Comparison of ENCODE assay signal across 8 cellular contexts in genomic region chr17:49210158-49211029, GRCh38. TPM values are rescaled to one million over a fixed set of nuclear protein-coding genes. Genes with fewer than 3 reads are reported as not detected.
DNase-seq lines count a peak whose midpoint lies in the region; ATAC-seq and TF ChIP-seq lines count a peak whose summit lies in the region.

Gene ABI3, plus strand, starts transcription at chr17:49210707. Its CDS starts 18 bp downstream, at chr17:49210725.
Gene GNGT2, minus strand, starts transcription at chr17:49210574. Its CDS starts 3,152 bp downstream, at chr17:49207422.

- TF ChIP-seq CTCF in parathyroid adenoma (IDR thresholded peaks at IDR 0.05) (no peak), PC-9 (conservative IDR thresholded peaks at IDR 0.05) (no peak)

- H3K4me2 ChIP-seq in parathyroid adenoma (ENCODE audit: low read length): peak within 1 kb of the TSS; percentile 30
- H3K4me2 ChIP-seq in PC-9: no peak within 1 kb of the TSS

- CTCF ChIA-PET in PC-9 (lab: Charles Lee): interaction anchor here (1.7 kb wide), 1 partner anchor 12 kb away, joined by 5 read pairs; no protein-coding TSS in a partner anchor

- H3K79me2 ChIP-seq in parathyroid adenoma (no peaks in the 10 kb centered on the region), PC-9 (ENCODE audit: low read depth) (no peaks in the 10 kb centered on the region)

- H3K27me3 ChIP-seq in esophagus (ENCODE audit: control insufficient read depth in 1 of 2, insufficient read depth in 2 of 2, low read length in 2 of 2) (no peaks in the 10 kb centered on the region), parathyroid adenoma (ENCODE audit: control insufficient read depth, insufficient read depth, low read length) (no peaks in the 10 kb centered on the region), PC-9 (ENCODE audit: insufficient read depth, low read depth) (0 out of 2 replicates have a peak, but pooled peaks cover 7% of the 10 kb centered on the region)

- H3K9ac ChIP-seq in parathyroid adenoma: no peak within 1 kb of the TSS

- H3K27ac ChIP-seq in esophagus (ENCODE audit: low read depth in 2 of 2, low read length in 1 of 2): peak within 1 kb of the TSS; percentile 37 to 82
- peak within 1 kb of the TSS; percentile 37 for H3K27ac ChIP-seq in parathyroid adenoma
- no peak within 1 kb of the TSS for H3K27ac ChIP-seq in PC-9

- no TSS peak for BruUV-seq in PC-9 (replicated peaks; lab: Mats Ljungman, UMichigan)

- peak; percentile 75 for DNase-seq in Ammon's horn (ENCODE audit: low spot score)
- peak; percentile 56 to 60 for DNase-seq in activated CD4-positive, alpha-beta T cell treated with anti-CD3 and anti-CD28 coated beads for 4 hours
- no peak for DNase-seq in PC-9
- no peak for DNase-seq in RPMI8226

- H3K36me3 ChIP-seq in esophagus (ENCODE audit: control insufficient read depth in 2 of 2, insufficient read depth in 2 of 2, low read length in 1 of 2) (no peaks in the 10 kb centered on the region), parathyroid adenoma (ENCODE audit: control insufficient read depth, insufficient read depth, low read length) (no peaks in the 10 kb centered on the region), PC-9 (ENCODE audit: low read depth) (no peaks in the 10 kb centered on the region)

- no peak within 1 kb of the TSS for H2AFZ ChIP-seq in parathyroid adenoma
- H2AFZ ChIP-seq in PC-9: no peak within 1 kb of the TSS

- intact Hi-C loops in PC-9 (cut with micrococcal nuclease; ENCODE audit: unreplicated experiment): no loop called here

- ATAC-seq in GM19351 (IDR thresholded peaks at IDR 0.05; ENCODE audit: unreplicated experiment): peak; percentile 86
- peak; percentile 78 for ATAC-seq in HG03442 (IDR thresholded peaks at IDR 0.05; ENCODE audit: unreplicated experiment)

- POLR2A ChIA-PET in PC-9 (lab: Charles Lee; ENCODE audit: unreplicated experiment): no interaction called here

- H3K9me2 ChIP-seq in PC-9 (ENCODE audit: insufficient read depth): no peaks in the 10 kb centered on the region

- no peaks in the 10 kb centered on the region for H3F3A ChIP-seq in PC-9 (ENCODE audit: insufficient read depth, low read depth)

- no peaks in the 10 kb centered on the region for H4K20me1 ChIP-seq in PC-9 (ENCODE audit: insufficient read depth)

- H3K4me1 ChIP-seq in esophagus (ENCODE audit: control insufficient read depth in 2 of 2, insufficient read depth in 2 of 2, low read length in 1 of 2) (peaks cover 0 to 3% of the 10 kb centered on the region in 2 donors), parathyroid adenoma (no peaks in the 10 kb centered on the region), PC-9 (replicated peaks; ENCODE audit: insufficient read depth) (peaks cover 8% of the 10 kb centered on the region; the same call in 1 of the 2 replicates)

- peak within 1 kb of the TSS; percentile 38 to 52 for H3K4me3 ChIP-seq in esophagus (ENCODE audit: low read depth in 1 of 2, low read length in 2 of 2)
- peak within 1 kb of the TSS; percentile 44 for H3K4me3 ChIP-seq in parathyroid adenoma (ENCODE audit: low read depth, low read length)
- no peak within 1 kb of the TSS for H3K4me3 ChIP-seq in PC-9

- WGBS in esophagus, 2 donors: 33 to 40% methylated on average over 19 to 22 of the region's 22 CpGs

- H3K9me3 ChIP-seq in esophagus (ENCODE audit: control insufficient read depth in 2 of 2, insufficient read depth in 1 of 2, low read depth in 1 of 2, low read length in 1 of 2) (no peaks in the 10 kb centered on the region), parathyroid adenoma (ENCODE audit: control insufficient read depth, low read length) (no peaks in the 10 kb centered on the region), PC-9 (ENCODE audit: insufficient read depth, low read depth) (no peaks in the 10 kb centered on the region)

RNA-seq across cellular contexts. Expression of gene ABI3, which starts in this region (rescaled TPM):
- polyA plus RNA-seq in esophagus: 1 to 10 TPM; 2.4 to 4.1 TPM
- not detected in 2 replicates for total RNA-seq in PC-9 (2021)

RNA-seq across cellular contexts. Expression of gene GNGT2, which starts in this region (rescaled TPM):
- 1 to 10 TPM in 1 of 2 donors, under 1 TPM in 1; 0.86 to 1.3 TPM for polyA plus RNA-seq in esophagus
- total RNA-seq in PC-9 (2021): 7.4 and 9.4 TPM in 2 replicates

Comparison
In these comparisons a context has a peak if more than half of its experiments do, and no peak if none do; other contexts are left out.
1. DNase-seq: peak in Ammon's horn (single experiment) and activated CD4-positive, alpha-beta T cell treated with anti-CD3 and anti-CD28 coated beads for 4 hours (2 of 2); none in PC-9 (0 of 2) and RPMI8226 (single experiment).